Comparison of ENCODE assay signal across 18 cellular contexts in genomic region chr4:189143255-189143654, GRCh38.
DNase-seq lines count a peak whose midpoint lies in the region; ATAC-seq and TF ChIP-seq lines count a peak whose summit lies in the region.
"Had no signal": no experiment of that assay in that cellular context is flagged by ENCODE, and none has a peak within 500 bp of the region (broad histone marks: within the 10 kb centered on the region; RNA-seq: fewer than 3 reads in every experiment).

No MANE protein-coding gene starts in this region.

- H3K27ac Mint-ChIP-seq in activated CD4-positive, alpha-beta T cell treated with anti-CD3 and anti-CD28 coated beads for 36 hours, result no peak overlapping the region
- H3K27ac Mint-ChIP-seq: brain; CD4-positive, CD25-positive, alpha-beta regulatory T cell; T-cell had no signal

- no peaks in the 10 kb centered on the region for H3K27me3 ChIP-seq in BE2C
- H3K27me3 ChIP-seq: hepatocyte had no signal

- H3K27me3 Mint-ChIP-seq in activated CD4-positive, alpha-beta T cell treated with anti-CD3 and anti-CD28 coated beads for 36 hours, result no peaks in the 10 kb centered on the region
- H3K27me3 Mint-ChIP-seq: CD4-positive, CD25-positive, alpha-beta regulatory T cell; T-cell had no signal

- H3K4me1 Mint-ChIP-seq in activated CD4-positive, alpha-beta T cell treated with anti-CD3 and anti-CD28 coated beads for 36 hours, result no peaks in the 10 kb centered on the region
- H3K4me1 Mint-ChIP-seq: brain; CD4-positive, CD25-positive, alpha-beta regulatory T cell; T-cell had no signal

- H3K9me3 Mint-ChIP-seq in activated CD4-positive, alpha-beta T cell treated with anti-CD3 and anti-CD28 coated beads for 36 hours (ENCODE audit: low read depth), result peaks cover 6% of the 10 kb centered on the region

- DNase-seq in DMS153 (lab: John Stamatoyannopoulos, UW) (peak; percentile 87), DMS153 treated with DMSO at 0.1 percent for 48 hours (lab: John Stamatoyannopoulos, UW; ENCODE audit: unreplicated experiment) (no peak), NCI-H69 (lab: John Stamatoyannopoulos, UW) (peak; percentile 60), dedifferentiated amniotic fluid mesenchymal stem cell (ENCODE audit: extremely low spot score) (peak; percentile 24), renal cortical epithelial cell (ENCODE audit: low read depth) (peak; percentile 99), BE2C (no peak)
- no peak for DNase-seq in activated CD4-positive, alpha-beta T cell treated with anti-CD3 and anti-CD28 coated beads for 36 hours
- DNase-seq in activated naive CD4-positive, alpha-beta T cell (lab: John Stamatoyannopoulos, UW), result no peak
- DNase-seq: activated CD4-positive, CD25-positive, alpha-beta regulatory T cell; CD4-positive, CD25-positive, alpha-beta regulatory T cell; dermis blood vessel endothelial cell; left cardiac atrium; NCI-H526 treated with DMSO at 0.1 percent for 48 hours; stimulated activated CD4-positive, alpha-beta T cell treated with anti-CD3 and anti-CD28 coated beads, Interleukin-4, amount 100 ng/mL, for 4 hours; T-cell had no signal

- H3K4me1 ChIP-seq in BE2C, result no peaks in the 10 kb centered on the region

- no peak overlapping the region for H3K4me3 Mint-ChIP-seq in activated CD4-positive, alpha-beta T cell treated with anti-CD3 and anti-CD28 coated beads for 36 hours
- H3K4me3 Mint-ChIP-seq: brain; CD4-positive, CD25-positive, alpha-beta regulatory T cell; T-cell had no signal

- no peak for ATAC-seq in activated CD4-positive, alpha-beta T cell treated with anti-CD3 and anti-CD28 coated beads for 36 hours
- ATAC-seq: T-cell had no signal

- no peak overlapping the region for H3K4me3 ChIP-seq in BE2C (ENCODE audit: low read depth, low read length)
- H3K4me3 ChIP-seq: hepatocyte, thoracic aorta had no signal

- no peaks in the 10 kb centered on the region for H3K36me3 Mint-ChIP-seq in activated CD4-positive, alpha-beta T cell treated with anti-CD3 and anti-CD28 coated beads for 36 hours (ENCODE audit: low read depth)
- H3K36me3 Mint-ChIP-seq: brain; CD4-positive, CD25-positive, alpha-beta regulatory T cell; T-cell had no signal

- intact Hi-C loops in activated CD4-positive, alpha-beta T cell treated with anti-CD3 and anti-CD28 coated beads for 36 hours (cut with DNase I, micrococcal nuclease), result no loop called here

- no peaks in the 10 kb centered on the region for H3K36me3 ChIP-seq in BE2C
- H3K36me3 ChIP-seq: thoracic aorta had no signal

- no peak for TF ChIP-seq CTCF in BE2C (IDR thresholded peaks at IDR 0.05; ENCODE audit: low read depth, low read length)

- CTCF ChIA-PET in activated CD4-positive, alpha-beta T cell treated with anti-CD3 and anti-CD28 coated beads for 36 hours (lab: Charles Lee), result no interaction called here

- POLR2A ChIA-PET in activated CD4-positive, alpha-beta T cell treated with anti-CD3 and anti-CD28 coated beads for 36 hours (lab: Charles Lee), result no interaction called here

- H3K9me3 ChIP-seq in BE2C, result no peaks in the 10 kb centered on the region
- H3K9me3 ChIP-seq: thoracic aorta had no signal

Comparison
In these comparisons a context has a peak if more than half of its experiments do, and no peak if none do; other contexts are left out.
1. DNase-seq: peak in DMS153 (single experiment), NCI-H69 (single experiment), dedifferentiated amniotic fluid mesenchymal stem cell (single experiment) and renal cortical epithelial cell (single experiment); none in DMS153 treated with DMSO at 0.1 percent for 48 hours (single experiment), BE2C (single experiment), activated CD4-positive, alpha-beta T cell treated with anti-CD3 and anti-CD28 coated beads for 36 hours (single experiment) and activated naive CD4-positive, alpha-beta T cell (0 of 4).